Comparison of ENCODE assay signal across 8 cellular contexts in genomic region chr17:32341141-32341856, GRCh38. TPM values are rescaled to one million over a fixed set of nuclear protein-coding genes. Genes with fewer than 3 reads are reported as not detected.
A peak's percentile ranks its signal among the peaks of the same experiment; 100 is the strongest.
DNase-seq lines count a peak whose midpoint lies in the region; ATAC-seq, FAIRE-seq and TF ChIP-seq lines count a peak whose summit lies in the region.

No MANE protein-coding gene starts in this region.

- no peaks in the 10 kb centered on the region for H3K9me3 Mint-ChIP-seq in activated B cell treated with CpG ODN at 0.5 μM for 24 hours

- CTCF ChIA-PET in activated B cell treated with CpG ODN at 0.5 μM for 24 hours (lab: Charles Lee): no interaction called here

- no peaks in the 10 kb centered on the region for H3K9me3 ChIP-seq in mesenchymal stem cell (ENCODE audit: control insufficient read depth, low read length)
- no peaks in the 10 kb centered on the region for H3K9me3 ChIP-seq in stomach smooth muscle (ENCODE audit: control insufficient read depth in 2 of 2, low read length in 2 of 2)

- peak overlapping the region; percentile 72 for H3K4me2 ChIP-seq in mesenchymal stem cell (ENCODE audit: low read length, poor library complexity, severe bottlenecking)

- peaks cover 24% of the 10 kb centered on the region for H3K4me1 Mint-ChIP-seq in activated B cell treated with CpG ODN at 0.5 μM for 24 hours

- H2BK120ac ChIP-seq in mesenchymal stem cell (ENCODE audit: low read depth, low read length): peak overlapping the region; percentile 68

- POLR2A ChIA-PET in activated B cell treated with CpG ODN at 0.5 μM for 24 hours (lab: Charles Lee): interaction anchor here (0.5 to 2.8 kb wide), 6 partner anchors 10 to 149 kb away, joined by 3 to 31 read pairs (median 7); partner anchors contain the start of gene PSMD11

- peak overlapping the region; percentile 93 for H3K4me3 Mint-ChIP-seq in activated B cell treated with CpG ODN at 0.5 μM for 24 hours

- H3K27me3 Mint-ChIP-seq in activated B cell treated with CpG ODN at 0.5 μM for 24 hours: no peaks in the 10 kb centered on the region

- WGBS in mesenchymal stem cell: 12% methylated on average over 12 of the region's 13 CpGs

- ATAC-seq in activated B cell treated with CpG ODN at 0.5 μM for 24 hours (ENCODE audit: low read depth) (peak; percentile 43), HG03378 (IDR thresholded peaks at IDR 0.05; ENCODE audit: unreplicated experiment) (no peak)

- no peak overlapping the region for H2BK12ac ChIP-seq in mesenchymal stem cell (ENCODE audit: low read length in 2 of 2)

- peak overlapping the region; percentile 85 for H4K91ac ChIP-seq in mesenchymal stem cell (ENCODE audit: low read length)

- DNase-seq in A172 (ENCODE audit: low spot score) (peak; percentile 40), GM18507 (ENCODE audit: extremely low spot score, insufficient read length, low read depth) (no peak), LoVo (ENCODE audit: low spot score) (peak; percentile 42), activated B cell treated with CpG ODN at 0.5 μM for 24 hours (no peak), dermis microvascular lymphatic vessel endothelial cell (ENCODE audit: low read depth in 2 of 2) (peak; percentile 48 to 50), mesenchymal stem cell (peak; percentile 41)

- H2BK5ac ChIP-seq in mesenchymal stem cell (ENCODE audit: low read depth, low read length, poor library complexity, severe bottlenecking): no peak overlapping the region

- H3K4ac ChIP-seq in mesenchymal stem cell (ENCODE audit: low read depth in 1 of 2, low read length in 2 of 2): peak overlapping the region; percentile 65 to 87

- TF ChIP-seq CTCF in activated B cell treated with CpG ODN at 0.5 μM for 24 hours (IDR thresholded peaks at IDR 0.05): no peak

- peak overlapping the region; percentile 31 for H2AK5ac ChIP-seq in mesenchymal stem cell (ENCODE audit: low read length, severe bottlenecking)

- H3K27ac Mint-ChIP-seq in activated B cell treated with CpG ODN at 0.5 μM for 24 hours: peak overlapping the region; percentile 96

- H3K4me1 ChIP-seq in mesenchymal stem cell (ENCODE audit: control insufficient read depth, insufficient read depth, low read depth, low read length) (peaks cover 10% of the 10 kb centered on the region), stomach smooth muscle (ENCODE audit: control insufficient read depth, insufficient read depth, low read length) (peaks cover 14% of the 10 kb centered on the region)

- H3K9ac ChIP-seq in mesenchymal stem cell (ENCODE audit: low read length) (peak overlapping the region; percentile 94), stomach smooth muscle (ENCODE audit: low read length in 2 of 2) (peak overlapping the region; percentile 82 to 91)

- peak overlapping the region; percentile 99 for H4K8ac ChIP-seq in mesenchymal stem cell (ENCODE audit: low read length)

- no peaks in the 10 kb centered on the region for H3K27me3 ChIP-seq in mesenchymal stem cell (ENCODE audit: control insufficient read depth in 1 of 2, insufficient read depth in 1 of 2, low read length in 2 of 2)
- no peaks in the 10 kb centered on the region for H3K27me3 ChIP-seq in stomach smooth muscle (ENCODE audit: control insufficient read depth in 1 of 2, insufficient read depth in 2 of 2, low read length in 2 of 2)

- peak overlapping the region; percentile 73 to 79 for H3K18ac ChIP-seq in mesenchymal stem cell (ENCODE audit: low read depth in 1 of 2, low read length in 2 of 2)

- H3K14ac ChIP-seq in mesenchymal stem cell (ENCODE audit: low read length in 2 of 2): peak overlapping the region in 1 of 2 experiments; percentile 76

- H3K4me3 ChIP-seq in mesenchymal stem cell (ENCODE audit: insufficient read depth in 1 of 2, low read depth in 1 of 2, low read length in 2 of 2) (peak overlapping the region; percentile 83 to 89), stomach smooth muscle (ENCODE audit: low read length in 2 of 2) (peak overlapping the region; percentile 79 to 85)

- intact Hi-C loops in activated B cell treated with CpG ODN at 0.5 μM for 24 hours (cut with micrococcal nuclease): loop anchor here (1.0 kb wide), 1 partner anchor 22 kb away; no protein-coding TSS in a partner anchor

- H3K79me1 ChIP-seq in mesenchymal stem cell (replicated peaks; ENCODE audit: low read length, poor library complexity, severe bottlenecking): peaks cover 14% of the 10 kb centered on the region

- H2BK15ac ChIP-seq in mesenchymal stem cell (ENCODE audit: low read depth, poor library complexity, severe bottlenecking): peak overlapping the region; percentile 48

- FAIRE-seq in GM18507 (lab: Jason Lieb, UNC): peak; percentile 72

- H3K27ac ChIP-seq in mesenchymal stem cell (ENCODE audit: low read length, poor library complexity, severe bottlenecking) (peak overlapping the region; percentile 63), stomach smooth muscle (ENCODE audit: low read length) (peak overlapping the region; percentile 73)

- peaks cover 11 to 31% of the 10 kb centered on the region in 2 experiments for H3K36me3 ChIP-seq in mesenchymal stem cell (ENCODE audit: control insufficient read depth in 1 of 2, insufficient read depth in 2 of 2, low read depth in 1 of 2, low read length in 2 of 2)
- H3K36me3 ChIP-seq in stomach smooth muscle (ENCODE audit: control insufficient read depth in 2 of 2, insufficient read depth in 2 of 2, low read length in 2 of 2): peaks cover 9% of the 10 kb centered on the region in 2 donors

- no peak overlapping the region for H3K23ac ChIP-seq in mesenchymal stem cell (ENCODE audit: low read length in 2 of 2)

- H3K36me3 Mint-ChIP-seq in activated B cell treated with CpG ODN at 0.5 μM for 24 hours (ENCODE audit: low read depth): peaks cover 30% of the 10 kb centered on the region

- peak overlapping the region; percentile 60 for H2AFZ ChIP-seq in mesenchymal stem cell (ENCODE audit: low read depth, low read length)

RNA-seq across cellular contexts. Expression of gene C17orf75, which starts 0.7 kb away (rescaled TPM):
- total RNA-seq in A172 (2014; rRNA removed; shearing (Covaris generic)): 75.6 and 89.5 TPM in 2 replicates
- total RNA-seq in activated B cell treated with CpG ODN at 0.5 μM for 24 hours (18.1 and 23.0 TPM in 2 replicates), dermis microvascular lymphatic vessel endothelial cell (16.6 and 24.9 TPM in 2 replicates)
- 9.6 TPM for polyA plus RNA-seq in mesenchymal stem cell (2013, experiment 1 of 2)
- 12.3 TPM for polyA plus RNA-seq in mesenchymal stem cell (2013, experiment 2 of 2)

RNA-seq across cellular contexts. Expression of gene ZNF207, which starts 8.7 kb away (rescaled TPM):
- total RNA-seq in A172 (2014; rRNA removed; shearing (Covaris generic)): 221 and 227 TPM in 2 replicates
- total RNA-seq in activated B cell treated with CpG ODN at 0.5 μM for 24 hours (231 and 276 TPM in 2 replicates), dermis microvascular lymphatic vessel endothelial cell (67.8 and 80.4 TPM in 2 replicates)
- 150 TPM for polyA plus RNA-seq in mesenchymal stem cell (2013, experiment 1 of 2)
- polyA plus RNA-seq in mesenchymal stem cell (2013, experiment 2 of 2): 155 TPM

Comparison
In these comparisons a context has a peak if more than half of its experiments do, and no peak if none do; other contexts are left out.
1. DNase-seq: peak in A172 (single experiment), LoVo (single experiment), dermis microvascular lymphatic vessel endothelial cell (2 of 2) and mesenchymal stem cell (single experiment); none in GM18507 (single experiment) and activated B cell treated with CpG ODN at 0.5 μM for 24 hours (single experiment).